ENCODE assay signal across 8 cellular contexts in genomic region chr1:3530086-3530930, GRCh38.
DNase-seq lines count a peak whose midpoint lies in the region; ATAC-seq and TF ChIP-seq lines count a peak whose summit lies in the region.

No MANE protein-coding gene starts in this region.

- no peak for TF ChIP-seq CTCF in GM20000 (IDR thresholded peaks at IDR 0.05; ENCODE audit: extremely low read depth, missing control alignments)
- no peak for TF ChIP-seq CTCF in adrenal gland (IDR thresholded peaks at IDR 0.05)

- no peaks in the 10 kb centered on the region for H3K36me3 ChIP-seq in duodenal mucosa (ENCODE audit: control insufficient read depth in 1 of 2, insufficient read depth in 2 of 2, low read length in 2 of 2)
- no peaks in the 10 kb centered on the region for H3K36me3 ChIP-seq in adrenal gland (replicated peaks in 1 of 2)

- peak overlapping the region; percentile 3 to 61 for H3K9ac ChIP-seq in duodenal mucosa (ENCODE audit: low read depth in 1 of 2, low read length in 2 of 2)

- TF ChIP-seq POLR2A in adrenal gland (IDR thresholded peaks at IDR 0.05): no peak

- H3K36me3 Mint-ChIP-seq in naive thymus-derived CD8-positive, alpha-beta T cell: no peaks in the 10 kb centered on the region

- no peak overlapping the region for H3K27ac ChIP-seq in duodenal mucosa (ENCODE audit: low read depth, low read length)
- H3K27ac ChIP-seq in adrenal gland: peak overlapping the region in 1 of 5 donors; percentile 69

- intact Hi-C loops in adrenal gland (cut with DNase I): no loop called here

- H3K9me3 Mint-ChIP-seq in naive thymus-derived CD8-positive, alpha-beta T cell: no peaks in the 10 kb centered on the region

- H3K4me1 ChIP-seq in duodenal mucosa (ENCODE audit: control insufficient read depth in 1 of 2, insufficient read depth in 2 of 2, low read length in 2 of 2): peaks cover 12 to 21% of the 10 kb centered on the region in 2 donors
- H3K4me1 ChIP-seq in adrenal gland (replicated peaks in 1 of 2): peaks cover 0 to 6% of the 10 kb centered on the region in 2 donors

- DNase-seq in DMS 273 (lab: John Stamatoyannopoulos, UW; ENCODE audit: unreplicated experiment) (peak; percentile 61), DMS 273 treated with DMSO at 0.1 percent for 48 hours (lab: John Stamatoyannopoulos, UW) (no peak), NCI-H345 treated with DMSO at 0.1 percent for 48 hours (lab: John Stamatoyannopoulos, UW; ENCODE audit: unreplicated experiment) (peak; percentile 41), GM20000 (ENCODE audit: low spot score) (no peak), adrenal gland (no peak)
- DNase-seq in naive thymus-derived CD8-positive, alpha-beta T cell: peak in 1 of 10 donors; percentile 15

- no peak for ATAC-seq in naive thymus-derived CD8-positive, alpha-beta T cell
- ATAC-seq in GM21447 (IDR thresholded peaks at IDR 0.05; ENCODE audit: unreplicated experiment): no peak

- peak overlapping the region; percentile 37 to 88 (median 74) for H3K27ac Mint-ChIP-seq in naive thymus-derived CD8-positive, alpha-beta T cell

- no peaks in the 10 kb centered on the region for H3K27me3 ChIP-seq in duodenal mucosa (ENCODE audit: control insufficient read depth in 1 of 2, insufficient read depth in 2 of 2, low read length in 2 of 2)
- peaks cover 18% of the 10 kb centered on the region for H3K27me3 ChIP-seq in adrenal gland

- no peaks in the 10 kb centered on the region for H3K9me3 ChIP-seq in duodenal mucosa (ENCODE audit: control insufficient read depth in 1 of 2, low read length in 2 of 2)
- H3K9me3 ChIP-seq in adrenal gland (replicated peaks in 1 of 3): no peaks in the 10 kb centered on the region

- peak overlapping the region; percentile 56 to 77 for H3K4me3 ChIP-seq in duodenal mucosa (ENCODE audit: low read depth in 1 of 2, low read length in 2 of 2)
- peak overlapping the region in 1 of 4 donors; percentile 69 for H3K4me3 ChIP-seq in adrenal gland

- 28 to 54% (median 35%) methylated on average over 16 to 32 of the region's 32 CpGs for WGBS in adrenal gland, 4 donors

- H3K4me3 Mint-ChIP-seq in naive thymus-derived CD8-positive, alpha-beta T cell: peak overlapping the region; percentile 81 to 89 (median 84)

- H3K4me1 Mint-ChIP-seq in naive thymus-derived CD8-positive, alpha-beta T cell: peaks cover 10 to 30% (median 18%) of the 10 kb centered on the region in 4 donors

- no peaks in the 10 kb centered on the region for H3K27me3 Mint-ChIP-seq in naive thymus-derived CD8-positive, alpha-beta T cell

- POLR2A ChIA-PET in naive thymus-derived CD8-positive, alpha-beta T cell (lab: Charles Lee): interaction anchor here (0.7 to 2.9 kb wide), 6 partner anchors 9 to 94 kb away, joined by 3 to 12 read pairs (median 5); partner anchors contain the start of gene TPRG1L

Comparison
In these comparisons a context has a peak if more than half of its experiments do, and no peak if none do; other contexts are left out.
1. DNase-seq: peak in DMS 273 (single experiment) and NCI-H345 treated with DMSO at 0.1 percent for 48 hours (single experiment); none in DMS 273 treated with DMSO at 0.1 percent for 48 hours (single experiment), GM20000 (single experiment) and adrenal gland (0 of 7).